In genomic region chr9:109119439-109120203, GRCh38 we compare ENCODE assay signal across 8 cellular contexts. TPM values are rescaled to one million over a fixed set of nuclear protein-coding genes. Genes with fewer than 3 reads are reported as not detected.
DNase-seq lines count a peak whose midpoint lies in the region; ATAC-seq and TF ChIP-seq lines count a peak whose summit lies in the region.

Gene TMEM245 (minus strand): TSS chr9:109119947. CDS start chr9:109119913, 34 bp downstream.

- H3K9me3 ChIP-seq in esophagus (ENCODE audit: control insufficient read depth in 2 of 2, insufficient read depth in 1 of 2, low read depth in 1 of 2, low read length in 1 of 2) (no peaks in the 10 kb centered on the region), muscle layer of colon (ENCODE audit: low read length) (no peaks in the 10 kb centered on the region)

- in situ Hi-C loops in KBM-7 (cut with MboI; ENCODE audit: low pct_unique_long_range_greater_than_20kb, low sequenced_read_pairs) = no loop called here

- no peaks in the 10 kb centered on the region for H3K9me3 Mint-ChIP-seq in activated T-cell treated with anti-CD3 and anti-CD28 coated beads, Interleukin-2, amount 50 U/mL, for 24 hours

- ATAC-seq in GM21717 (IDR thresholded peaks at IDR 0.05; ENCODE audit: unreplicated experiment) = peak; percentile 93

- no peaks in the 10 kb centered on the region for H3K27me3 ChIP-seq in esophagus (ENCODE audit: control insufficient read depth in 1 of 2, insufficient read depth in 2 of 2, low read length in 2 of 2)
- H3K27me3 ChIP-seq in muscle layer of colon (ENCODE audit: control insufficient read depth in 1 of 2, insufficient read depth in 2 of 2, low read length in 2 of 2) = no peaks in the 10 kb centered on the region

- DNase-seq in DMS153 treated with DMSO at 0.1 percent for 48 hours (lab: John Stamatoyannopoulos, UW; ENCODE audit: unreplicated experiment) = peak; percentile 90
- DNase-seq in KBM-7 = peak; percentile 98
- peak; percentile 91 for DNase-seq in activated T-cell treated with anti-CD3 and anti-CD28 coated beads, Interleukin-2, amount 50 U/mL, for 24 hours
- DNase-seq in stimulated activated CD8-positive, alpha-beta memory T cell treated with anti-CD3 and anti-CD28 coated beads, Interleukin-7, amount 100 ng/mL, for 24 hours (ENCODE audit: low read depth) = peak; percentile 86

- no peaks in the 10 kb centered on the region for H3K27me3 Mint-ChIP-seq in activated T-cell treated with anti-CD3 and anti-CD28 coated beads, Interleukin-2, amount 50 U/mL, for 24 hours

- H3K4me1 ChIP-seq in esophagus (ENCODE audit: control insufficient read depth in 2 of 2, insufficient read depth in 2 of 2, low read length in 1 of 2) = peaks cover 0 to 2% of the 10 kb centered on the region in 2 donors
- H3K4me1 ChIP-seq in muscle layer of colon (ENCODE audit: insufficient read depth, low read length) = peaks cover 33% of the 10 kb centered on the region

- peaks cover 36% of the 10 kb centered on the region for H3K36me3 Mint-ChIP-seq in activated T-cell treated with anti-CD3 and anti-CD28 coated beads, Interleukin-2, amount 50 U/mL, for 24 hours (ENCODE audit: low read depth)

- peak within 1 kb of the TSS; percentile 92 for H3K27ac Mint-ChIP-seq in activated T-cell treated with anti-CD3 and anti-CD28 coated beads, Interleukin-2, amount 50 U/mL, for 24 hours

- H3K4me3 Mint-ChIP-seq in activated T-cell treated with anti-CD3 and anti-CD28 coated beads, Interleukin-2, amount 50 U/mL, for 24 hours = peak within 1 kb of the TSS; percentile 92

- H3K36me3 ChIP-seq in esophagus (ENCODE audit: control insufficient read depth in 2 of 2, insufficient read depth in 2 of 2, low read length in 1 of 2) (no peaks in the 10 kb centered on the region), muscle layer of colon (ENCODE audit: insufficient read depth, low read length) (no peaks in the 10 kb centered on the region)

- H3K9ac ChIP-seq in muscle layer of colon (ENCODE audit: low read length) = peak within 1 kb of the TSS; percentile 47

- H3K4me1 Mint-ChIP-seq in activated T-cell treated with anti-CD3 and anti-CD28 coated beads, Interleukin-2, amount 50 U/mL, for 24 hours (ENCODE audit: low read depth) = peaks cover 46% of the 10 kb centered on the region

- H3K27ac ChIP-seq in esophagus (ENCODE audit: low read depth in 2 of 2, low read length in 1 of 2) = peak within 1 kb of the TSS; percentile 92 to 93
- H3K27ac ChIP-seq in muscle layer of colon (ENCODE audit: low read depth, low read length) = peak within 1 kb of the TSS; percentile 87

- 0% methylated on average over 57 to 88 of the region's 88 CpGs for WGBS in esophagus, 2 donors

- H3K4me3 ChIP-seq in esophagus (ENCODE audit: low read depth in 1 of 2, low read length in 2 of 2) = peak within 1 kb of the TSS; percentile 79 to 85
- peak within 1 kb of the TSS; percentile 92 for H3K4me3 ChIP-seq in muscle layer of colon (ENCODE audit: low read depth in 1 of 2, low read length in 2 of 2)

TF ChIP-seq in PFSK-1, 5 proteins besides CTCF, POLR2A, EP300 and RAD21:
- TF ChIP-seq POLR2AphosphoS5 (IDR thresholded peaks at IDR 0.05; ENCODE audit: low read depth, low read length) (peak; percentile 48; the same call in 1 of the 2 replicates), REST (IDR thresholded peaks at IDR 0.05; ENCODE audit: insufficient read depth in 1 of 2, low read depth in 2 of 2, low read length in 2 of 2) (no peak), FOXP2 (optimal IDR thresholded peaks at IDR 0.05; ENCODE audit: borderline replicate concordance, extremely low read depth, extremely low read length, insufficient read depth) (peak; percentile 41), SIN3A (IDR thresholded peaks at IDR 0.05; ENCODE audit: borderline replicate concordance, insufficient read depth, low read length) (peak; percentile 73; the same call in 1 of the 2 replicates), TAF1 (IDR thresholded peaks at IDR 0.05; ENCODE audit: borderline replicate concordance, insufficient read depth, low read length) (no peak)
TF ChIP-seq in PFSK-1: peak in this region for 3.

RNA-seq across cellular contexts. Expression of gene TMEM245, which starts in this region (rescaled TPM):
- polyA plus RNA-seq in PFSK-1 (2012; ENCODE audit: insufficient read length, low read depth) = 12.1 TPM
- polyA plus RNA-seq in esophagus = 1 to 10 TPM; 4.0 to 7.4 TPM

Comparison
In these comparisons a context has a peak if more than half of its experiments do, and no peak if none do; other contexts are left out.
1. Peak in every context shown above with its lines: DNase-seq, ATAC-seq, H3K4me3 ChIP-seq and H3K27ac ChIP-seq.